Comparison of ENCODE assay signal across 17 cellular contexts in the genomic region with DNA sequence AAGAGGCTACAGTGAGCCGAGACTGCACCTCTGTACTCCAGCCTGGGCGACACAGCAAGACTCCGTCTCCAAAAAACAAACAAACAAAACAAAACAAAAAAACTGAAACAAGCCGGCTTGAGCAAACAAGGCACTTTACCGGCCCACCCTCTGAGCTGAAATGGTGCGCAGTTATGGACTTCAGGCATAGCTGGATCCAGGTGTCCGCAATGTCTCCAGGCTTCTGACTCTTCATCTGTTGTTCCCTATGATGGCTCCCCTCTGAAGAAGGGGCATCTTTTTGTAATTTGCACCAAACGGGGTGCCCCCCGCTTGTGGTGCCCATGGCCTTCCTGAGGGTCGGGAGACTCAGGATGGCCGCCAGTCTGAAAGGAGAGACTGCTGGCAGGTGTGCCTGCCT. TPM values are rescaled to one million over a fixed set of nuclear protein-coding genes. Genes with fewer than 3 reads are reported as not detected.
DNase-seq lines count a peak whose midpoint lies in the region; ATAC-seq and TF ChIP-seq lines count a peak whose summit lies in the region.
"Had no signal": no experiment of that assay in that cellular context is flagged by ENCODE, and none has a peak within 500 bp of the region (broad histone marks: within the 10 kb centered on the region; RNA-seq: fewer than 3 reads in every experiment).

No MANE protein-coding gene starts in this region.

- peaks cover 0 to 15% of the 10 kb centered on the region in 2 experiments; a peak in 2 of 4 replicates for H3K4me1 Mint-ChIP-seq in H9

- no peak overlapping the region for H2AFZ ChIP-seq in H9 (ENCODE audit: low read length)
- H2AFZ ChIP-seq in mesenchymal stem cell (ENCODE audit: low read depth, low read length) = no peak overlapping the region

- no peaks in the 10 kb centered on the region for H3K23me2 ChIP-seq in H9 (ENCODE audit: insufficient read length, low read depth, low read length, poor library complexity, severe bottlenecking)

- no peak overlapping the region for H4K91ac ChIP-seq in H9 (ENCODE audit: insufficient read length, low read depth, low read length)
- peak overlapping the region; percentile 14 for H4K91ac ChIP-seq in mesenchymal stem cell (ENCODE audit: low read length)

- H3K56ac ChIP-seq in H9 (ENCODE audit: insufficient read length, low read depth, low read length) = no peak overlapping the region

- no peak overlapping the region for H4K8ac ChIP-seq in H9 (replicated peaks; ENCODE audit: insufficient read length, low read depth, low read length)
- no peak overlapping the region for H4K8ac ChIP-seq in mesenchymal stem cell (ENCODE audit: low read length)

- no peak overlapping the region for H3K14ac ChIP-seq in H9 (ENCODE audit: insufficient read depth, low read length)
- H3K14ac ChIP-seq in mesenchymal stem cell (ENCODE audit: low read length in 2 of 2) = no peak overlapping the region

- no peak overlapping the region for H3K23ac ChIP-seq in H9 (ENCODE audit: insufficient read length, low read depth, low read length)
- H3K23ac ChIP-seq in mesenchymal stem cell (ENCODE audit: low read length in 2 of 2) = no peak overlapping the region

- H3K36me3 Mint-ChIP-seq in H9 (ENCODE audit: insufficient read depth in 1 of 3, low read depth in 3 of 3) = peaks cover 0 to 2% (median 0%) of the 10 kb centered on the region in 3 experiments; a peak in 1 of 7 replicates

- H2BK5ac ChIP-seq in H9 (ENCODE audit: insufficient read length, low read length) = no peak overlapping the region
- no peak overlapping the region for H2BK5ac ChIP-seq in mesenchymal stem cell (ENCODE audit: low read depth, low read length, poor library complexity, severe bottlenecking)

- no peak overlapping the region for H3K18ac ChIP-seq in H9 (ENCODE audit: insufficient read length, low read depth, low read length)
- no peak overlapping the region for H3K18ac ChIP-seq in mesenchymal stem cell (ENCODE audit: low read depth in 1 of 2, low read length in 2 of 2)

- no peak overlapping the region for H3K4me2 ChIP-seq in H9 (ENCODE audit: insufficient read depth, insufficient read length, low read length)
- no peak overlapping the region for H3K4me2 ChIP-seq in mesenchymal stem cell (ENCODE audit: low read length, poor library complexity, severe bottlenecking)
- H3K4me2 ChIP-seq: BLaER1 had no signal

- peaks cover 12% of the 10 kb centered on the region for H3K27me3 Mint-ChIP-seq in H9 (ENCODE audit: low read depth)

- H3K27me3 ChIP-seq in H9 (ENCODE audit: insufficient read depth, low read length) = no peaks in the 10 kb centered on the region
- peaks cover 10 to 51% of the 10 kb centered on the region in 2 experiments for H3K27me3 ChIP-seq in mesenchymal stem cell (ENCODE audit: control insufficient read depth in 1 of 2, insufficient read depth in 1 of 2, low read length in 2 of 2)
- H3K27me3 ChIP-seq: BLaER1, SJCRH30 had no signal

- H2AK5ac ChIP-seq in H9 (ENCODE audit: insufficient read length, low read length) = no peak overlapping the region
- H2AK5ac ChIP-seq in mesenchymal stem cell (ENCODE audit: low read length, severe bottlenecking) = no peak overlapping the region

- no peak overlapping the region for H2BK120ac ChIP-seq in H9 (ENCODE audit: low read depth, low read length, poor library complexity, severe bottlenecking)
- no peak overlapping the region for H2BK120ac ChIP-seq in mesenchymal stem cell (ENCODE audit: low read depth, low read length)

- no peak overlapping the region for H3K4me3 Mint-ChIP-seq in H9
- H3K4me3 Mint-ChIP-seq: CD4-positive, alpha-beta T cell had no signal

- no peaks in the 10 kb centered on the region for H3K4me1 ChIP-seq in H9 (ENCODE audit: insufficient read depth, low read length)
- peaks cover 2% of the 10 kb centered on the region for H3K4me1 ChIP-seq in mesenchymal stem cell (ENCODE audit: control insufficient read depth, insufficient read depth, low read depth, low read length)
- H3K4me1 ChIP-seq: SJCRH30 had no signal

- no peak for TF ChIP-seq CTCF in H9 (conservative IDR thresholded peaks at IDR 0.05)

- no peak overlapping the region for H3K9ac ChIP-seq in H9 (ENCODE audit: extremely low read depth, insufficient read length, low read length)
- H3K9ac ChIP-seq in mesenchymal stem cell (ENCODE audit: low read length) = no peak overlapping the region
- H3K9ac ChIP-seq: BLaER1 had no signal

- H3T11ph ChIP-seq in H9 (ENCODE audit: low read length) = no peak overlapping the region

- DNase-seq in cardiac septum (ENCODE audit: low spot score) (peak; percentile 12), Right ventricle myocardium superior (no peak), H9 (peak; percentile 15), mesenchymal stem cell (no peak), posterior vena cava (ENCODE audit: low spot score) (peak; percentile 46), DMS53 (lab: John Stamatoyannopoulos, UW) (no peak)
- no peak for DNase-seq in stimulated activated CD4-positive, alpha-beta T cell treated with anti-CD3 and anti-CD28 coated beads, Interleukin-4, amount 100 ng/mL, for 4 hours
- DNase-seq: CD4-positive, alpha-beta T cell; Karpas-422; NCI-H1694 treated with DMSO at 0.1 percent for 48 hours; NCI-H510A treated with DMSO at 0.1 percent for 48 hours; NK-92 treated with Interleukin-12 subunit alpha and Interleukin-12 subunit beta, amount 100 ng/mL, for 24 hours; PC-3; SJCRH30 had no signal

- no peak for ATAC-seq in Right ventricle myocardium superior (ENCODE audit: poor library complexity)

- H3K4ac ChIP-seq in H9 (ENCODE audit: low read depth, low read length) (no peak overlapping the region), mesenchymal stem cell (ENCODE audit: low read depth in 1 of 2, low read length in 2 of 2) (no peak overlapping the region)

- H3K79me2 ChIP-seq in H9 (ENCODE audit: insufficient read depth, low read length) = no peaks in the 10 kb centered on the region

- H2BK15ac ChIP-seq in H9 (ENCODE audit: low read depth, low read length) (no peak overlapping the region), mesenchymal stem cell (ENCODE audit: low read depth, poor library complexity, severe bottlenecking) (no peak overlapping the region)

- H3K9me3 ChIP-seq in H9 (ENCODE audit: control insufficient read depth, low read depth, low read length) (no peaks in the 10 kb centered on the region), mesenchymal stem cell (ENCODE audit: control insufficient read depth, low read length) (no peaks in the 10 kb centered on the region)
- H3K9me3 ChIP-seq: SJCRH30 had no signal

- H3K27ac Mint-ChIP-seq in H9 = peak overlapping the region in 1 of 3 experiments; percentile 76; a peak in 1 of 7 replicates
- H3K27ac Mint-ChIP-seq: CD4-positive, alpha-beta T cell had no signal

- H3K36me3 ChIP-seq in mesenchymal stem cell (ENCODE audit: control insufficient read depth in 1 of 2, insufficient read depth in 2 of 2, low read depth in 1 of 2, low read length in 2 of 2) = no peaks in the 10 kb centered on the region
- H3K36me3 ChIP-seq: BLaER1, SJCRH30 had no signal

- intact Hi-C loops in cardiac septum (cut with DNase I) = no loop called here
- intact Hi-C loops in Right ventricle myocardium superior (cut with DNase I) = no loop called here
- intact Hi-C loops in posterior vena cava (cut with DNase I) = no loop called here

- no peaks in the 10 kb centered on the region; a peak in 1 of 5 replicates for H3K9me3 Mint-ChIP-seq in H9
- H3K9me3 Mint-ChIP-seq: CD4-positive, alpha-beta T cell had no signal

- no peak overlapping the region for H2BK12ac ChIP-seq in H9 (ENCODE audit: insufficient read length, low read depth, low read length)
- no peak overlapping the region for H2BK12ac ChIP-seq in mesenchymal stem cell (ENCODE audit: low read length in 2 of 2)

- H3K4me3 ChIP-seq in mesenchymal stem cell (ENCODE audit: insufficient read depth in 1 of 2, low read depth in 1 of 2, low read length in 2 of 2) = no peak overlapping the region
- H3K4me3 ChIP-seq: BLaER1, SJCRH30 had no signal

- H3K27ac ChIP-seq in H9 (ENCODE audit: insufficient read length, low read depth, low read length) (no peak overlapping the region), mesenchymal stem cell (ENCODE audit: low read length, poor library complexity, severe bottlenecking) (no peak overlapping the region)
- H3K27ac ChIP-seq: BLaER1, SJCRH30 had no signal

- WGBS in H9 (ENCODE audit: extremely low coverage, insufficient read length, low lambda C conversion rate) = no CpG with 5 or more reads among the region's 11 CpGs
- WGBS in mesenchymal stem cell = 93% methylated on average over 11 of the region's 11 CpGs

- peaks cover 2% of the 10 kb centered on the region for H4K20me1 ChIP-seq in H9 (ENCODE audit: control insufficient read depth, insufficient read depth, insufficient read length)
- H4K20me1 ChIP-seq: BLaER1 had no signal

- H4K5ac ChIP-seq in H9 (ENCODE audit: insufficient read length, low read depth, low read length) = no peak overlapping the region

- H2BK20ac ChIP-seq in H9 (ENCODE audit: low read depth, low read length, poor library complexity, severe bottlenecking) = no peak overlapping the region

- H3K79me1 ChIP-seq in H9 (ENCODE audit: insufficient read depth, low read depth, low read length, poor library complexity, severe bottlenecking) = no peaks in the 10 kb centered on the region
- H3K79me1 ChIP-seq in mesenchymal stem cell (replicated peaks; ENCODE audit: low read length, poor library complexity, severe bottlenecking) = no peaks in the 10 kb centered on the region

RNA-seq across cellular contexts. Expression of a gene that starts 6.2 kb away (rescaled TPM):
- total RNA-seq in cardiac septum (2.7 TPM), Right ventricle myocardium superior (1.7 TPM), H9 (2021) (14.6 and 15.4 TPM in 2 replicates), posterior vena cava (1 to 10 TPM; 1.1 to 2.9 TPM)
- 0.35 TPM for polyA plus RNA-seq in mesenchymal stem cell (2013, experiment 1 of 2)
- 0.37 TPM for polyA plus RNA-seq in mesenchymal stem cell (2013, experiment 2 of 2)
- total RNA-seq: CD4-positive, alpha-beta T cell; Daoy had no signal

RNA-seq across cellular contexts. Expression of a gene that starts 58.0 kb away (rescaled TPM):
- total RNA-seq in cardiac septum = 16.8 TPM
- 8.8 TPM for total RNA-seq in Right ventricle myocardium superior
- total RNA-seq in H9 (2021) = 16.6 and 18.0 TPM in 2 replicates
- 23.8 TPM for polyA plus RNA-seq in mesenchymal stem cell (2013, experiment 1 of 2)
- polyA plus RNA-seq in mesenchymal stem cell (2013, experiment 2 of 2) = 24.7 TPM
- total RNA-seq in posterior vena cava = 10 to 100 TPM; 21.0 to 21.9 TPM
- total RNA-seq: HT-29 had no signal

RNA-seq across cellular contexts. Expression of a gene that starts 58.2 kb away (rescaled TPM):
- total RNA-seq in cardiac septum = 21.8 TPM
- 18.3 TPM for total RNA-seq in Right ventricle myocardium superior
- total RNA-seq in H9 (2021) = 60.5 TPM in 2 replicates
- 32.6 TPM for polyA plus RNA-seq in mesenchymal stem cell (2013, experiment 1 of 2)
- 31.7 TPM for polyA plus RNA-seq in mesenchymal stem cell (2013, experiment 2 of 2)
- total RNA-seq in posterior vena cava = 10 to 100 TPM; 18.8 to 25.3 TPM
- total RNA-seq: PC-3 had no signal

Comparison
In these comparisons a context has a peak if more than half of its experiments do, and no peak if none do; other contexts are left out.
1. DNase-seq: peak in cardiac septum (single experiment), H9 (single experiment) and posterior vena cava (single experiment); none in Right ventricle myocardium superior (single experiment), mesenchymal stem cell (single experiment), stimulated activated CD4-positive, alpha-beta T cell treated with anti-CD3 and anti-CD28 coated beads, Interleukin-4, amount 100 ng/mL, for 4 hours (0 of 2) and DMS53 (single experiment).